In genomic region chr2:150224321-150224720, GRCh38 we compare ENCODE assay signal across 28 cellular contexts.
"Had no signal": no experiment of that assay in that cellular context is flagged by ENCODE, and none has a peak within 500 bp of the region (broad histone marks: within the 10 kb centered on the region; RNA-seq: fewer than 3 reads in every experiment).

No MANE protein-coding gene starts in this region.

- FAIRE-seq: colon, endometrium, endothelial cell of umbilical vein, frontal cortex had no signal

- H3K9me3 ChIP-seq: colonic mucosa, esophagus muscularis mucosa, esophagus squamous epithelium, gastrocnemius medialis, gastroesophageal sphincter, heart left ventricle, heart right ventricle had no signal

- H3K27me3 ChIP-seq: colonic mucosa, esophagus muscularis mucosa, esophagus squamous epithelium, foreskin keratinocyte, gastrocnemius medialis, gastroesophageal sphincter, heart left ventricle, heart right ventricle had no signal

- ATAC-seq: effector memory CD8-positive, alpha-beta T cell; esophagus mucosa; foreskin keratinocyte; gastrocnemius medialis; gastroesophageal sphincter; heart left ventricle; heart right ventricle had no signal

- H3K4me3 ChIP-seq: colonic mucosa, coronary artery, dorsolateral prefrontal cortex, esophagus muscularis mucosa, esophagus squamous epithelium, gastrocnemius medialis, gastroesophageal sphincter, heart left ventricle, heart right ventricle had no signal

- DNase-seq: colonic mucosa; cortex of kidney; dermis blood vessel endothelial cell; dorsolateral prefrontal cortex; effector CD4-positive, alpha-beta T cell; effector CD8-positive, alpha-beta T cell; effector memory CD4-positive, alpha-beta T cell; effector memory CD8-positive, alpha-beta T cell; endodermal cell; erythroblast; esophagus squamous epithelium; foreskin fibroblast; foreskin keratinocyte; foreskin melanocyte; gastrocnemius medialis; glutamatergic neuron; head of caudate nucleus; heart left ventricle; heart right ventricle had no signal

- H3K36me3 ChIP-seq: colonic mucosa, esophagus muscularis mucosa, esophagus squamous epithelium, gastrocnemius medialis, gastroesophageal sphincter, heart left ventricle, heart right ventricle had no signal

- H3K27ac ChIP-seq: colonic mucosa, coronary artery, dorsolateral prefrontal cortex, epithelial cell of prostate, esophagus muscularis mucosa, esophagus squamous epithelium, foreskin keratinocyte, gastrocnemius medialis, gastroesophageal sphincter, heart left ventricle, heart right ventricle had no signal

- H3K4me1 ChIP-seq: colonic mucosa, esophagus muscularis mucosa, esophagus squamous epithelium, foreskin keratinocyte, gastrocnemius medialis, gastroesophageal sphincter, heart left ventricle, heart right ventricle had no signal
